In genomic region chr2:158305501-158305900, GRCh38 we compare ENCODE assay signal across 17 cellular contexts.
"Had no signal": no experiment of that assay in that cellular context is flagged by ENCODE, and none has a peak within 500 bp of the region (broad histone marks: within the 10 kb centered on the region; RNA-seq: fewer than 3 reads in every experiment).

No MANE protein-coding gene starts in this region.

- H3K27me3 ChIP-seq: esophagus muscularis mucosa, ovary, thyroid gland had no signal

- H3K9me3 ChIP-seq: esophagus muscularis mucosa, left ventricle myocardium inferior, ovary, prostate gland, thyroid gland had no signal

- H3K27ac ChIP-seq: esophagus muscularis mucosa, left ventricle myocardium inferior, ovary, prostate gland, thyroid gland, VCaP had no signal

- H3K4me3 ChIP-seq: esophagus muscularis mucosa, left ventricle myocardium inferior, ovary, prostate gland, thyroid gland had no signal

- H3K36me3 ChIP-seq: esophagus muscularis mucosa, left ventricle myocardium inferior, ovary, prostate gland, thyroid gland had no signal

- H3K4me1 ChIP-seq: left ventricle myocardium inferior, prostate gland, thyroid gland had no signal

- DNase-seq: activated CD4-positive, alpha-beta T cell treated with anti-CD3 and anti-CD28 coated beads, Interleukin-2, amount 10 ng/mL, durations not matched to agents 7 days and 5 days; activated gamma-delta T cell treated with Interleukin-2 at 50 U/mL for 16 hours; activated T-cell treated with anti-CD3 and anti-CD28 coated beads, Interleukin-2, amount 50 U/mL, for 1 hour; central memory CD4-positive, alpha-beta T cell; effector memory CD4-positive, alpha-beta T cell; immature natural killer cell; kidney glomerular epithelial cell; left ventricle myocardium inferior; natural killer cell; ovary; stimulated activated CD4-positive, alpha-beta T cell treated with anti-CD3 and anti-CD28 coated beads, Interleukin-12 subunit alpha, Interleukin-12 subunit beta, amount 100 ng/mL, for 4 hours; stimulated activated CD4-positive, alpha-beta T cell treated with anti-CD3 and anti-CD28 coated beads, Interleukin-4, amount 100 ng/mL, for 4 hours; stimulated activated naive CD8-positive, alpha-beta T cell treated with anti-CD3 and anti-CD28 coated beads, Interleukin-15, Interleukin-2, amounts not matched to agents 100 U/mL and 50 U/mL, for 24 hours; thyroid gland had no signal
